ENCODE assay signal across 1 cellular context in genomic region chr13:24709186-24709913, GRCh38.
TF ChIP-seq lines count a peak whose summit lies in the region.

No MANE protein-coding gene starts in this region.

TF ChIP-seq in GM12878, 131 proteins besides CTCF, POLR2A, EP300 and RAD21:
- TF ChIP-seq SIN3A (IDR thresholded peaks at IDR 0.05; ENCODE audit: low read depth, low read length) (no peak), NFIC (IDR thresholded peaks at IDR 0.05; ENCODE audit: low read depth, low read length) (0 out of 2 replicates have a peak, but pooled peaks have one; percentile 17), NFXL1 (IDR thresholded peaks at IDR 0.05; ENCODE audit: borderline replicate concordance) (no peak), EED (IDR thresholded peaks at IDR 0.05; ENCODE audit: low read depth) (peak; percentile 77), HDAC2 (IDR thresholded peaks at IDR 0.05) (no peak), SREBF2 (IDR thresholded peaks at IDR 0.05; ENCODE audit: low read length) (no peak)
